ENCODE assay signal across 8 cellular contexts in genomic region chr9:5949103-5949699, GRCh38. TPM values are rescaled to one million over a fixed set of nuclear protein-coding genes. Genes with fewer than 3 reads are reported as not detected.
DNase-seq lines count a peak whose midpoint lies in the region; ATAC-seq and TF ChIP-seq lines count a peak whose summit lies in the region.

No MANE protein-coding gene starts in this region.

- ATAC-seq in heart left ventricle (peak in 1 of 4 donors; percentile 50), left ventricle myocardium superior (no peak), HG03460 (IDR thresholded peaks at IDR 0.05; ENCODE audit: unreplicated experiment) (peak; percentile 70), left lung (peak; percentile 26)

- no peaks in the 10 kb centered on the region for H3K36me3 ChIP-seq in heart left ventricle
- no peaks in the 10 kb centered on the region for H3K36me3 ChIP-seq in left lung

- H3K9me3 ChIP-seq in heart left ventricle (no peaks in the 10 kb centered on the region), left lung (no peaks in the 10 kb centered on the region)

- intact Hi-C loops in heart left ventricle (cut with DNase I), result loop anchor here in 1 of 10 donors (5.0 kb wide), 1 partner anchor 68 kb away; the partner anchor contains the start of gene RANBP6
- intact Hi-C loops in left ventricle myocardium superior (cut with micrococcal nuclease), result no loop called here
- intact Hi-C loops in left lung (cut with DNase I), result no loop called here

- no peak overlapping the region for H3K27ac ChIP-seq in heart left ventricle
- H3K27ac ChIP-seq in left lung, result peak overlapping the region in 1 of 2 donors; percentile 4

- no peak for TF ChIP-seq POLR2A in heart left ventricle (IDR thresholded peaks at IDR 0.05)

- WGBS in heart left ventricle, 4 donors, result 16 to 25% (median 18%) methylated on average over 5 of the region's 5 CpGs

- H3K4me3 ChIP-seq in heart left ventricle, result peak overlapping the region in 7 of 12 donors; percentile 5 to 36 (median 24)
- H3K4me3 ChIP-seq in left lung, result no peak overlapping the region

- no peak for TF ChIP-seq CTCF in heart left ventricle (IDR thresholded peaks at IDR 0.05)
- no peak for TF ChIP-seq CTCF in left lung (IDR thresholded peaks at IDR 0.05)
- TF ChIP-seq CTCF in GM10266 (IDR thresholded peaks at IDR 0.05; ENCODE audit: control insufficient read depth, insufficient read depth, low read depth, missing control alignments), result no peak

- H3K4me1 ChIP-seq in heart left ventricle (peaks cover 0 to 25% (median 8%) of the 10 kb centered on the region in 12 donors), left lung (peaks cover 0 to 11% of the 10 kb centered on the region in 2 donors)

- H3K27me3 ChIP-seq in heart left ventricle, result no peaks in the 10 kb centered on the region
- H3K27me3 ChIP-seq in left lung, result no peaks in the 10 kb centered on the region

- DNase-seq in heart left ventricle, result no peak
- no peak for DNase-seq in left ventricle myocardium superior
- peak; percentile 11 for DNase-seq in activated CD4-positive, alpha-beta T cell treated with anti-CD3 and anti-CD28 coated beads for 48 hours
- DNase-seq in left lung, result no peak
- DNase-seq in GM10266 (ENCODE audit: extremely low spot score), result no peak
- DNase-seq in NCI-H1105 treated with DMSO at 0.1 percent for 48 hours (lab: John Stamatoyannopoulos, UW), result no peak
- no peak for DNase-seq in stimulated activated naive CD4-positive, alpha-beta T cell treated with Interleukin-2 at 50 U/mL for 16 hours (lab: John Stamatoyannopoulos, UW)

RNA-seq across cellular contexts. Expression of gene MLANA, which starts 58.5 kb away (rescaled TPM):
- total RNA-seq in heart left ventricle (not detected), left ventricle myocardium superior (not detected), left lung (not detected)
- polyA plus RNA-seq in heart left ventricle, result not detected

Comparison
In these comparisons a context has a peak if more than half of its experiments do, and no peak if none do; other contexts are left out.
1. H3K4me3 ChIP-seq: peak in heart left ventricle (7 of 12); none in left lung (0 of 2).